29 cellular contexts compared by ENCODE assay signal in genomic region chr7:134288265-134288664, GRCh38.
"Had no signal": no experiment of that assay in that cellular context is flagged by ENCODE, and none has a peak within 500 bp of the region (broad histone marks: within the 10 kb centered on the region; RNA-seq: fewer than 3 reads in every experiment).

No MANE protein-coding gene starts in this region.

- H3K4me3 ChIP-seq: adrenal gland, body of pancreas, cardiac muscle cell, colonic mucosa, gastrocnemius medialis, suprapubic skin, tibial artery had no signal

- FAIRE-seq: endometrium, kidney had no signal

- H3K4me1 ChIP-seq: adrenal gland, body of pancreas, colonic mucosa, suprapubic skin had no signal

- DNase-seq: activated CD4-positive, alpha-beta T cell treated with anti-CD3 and anti-CD28 coated beads, Interleukin-2, amount 50 U/mL, for 4 hours; activated CD8-positive, alpha-beta memory T cell treated with anti-CD3 and anti-CD28 coated beads for 24 hours; activated effector memory CD4-positive, alpha-beta T cell treated with Interleukin-2 at 50 U/mL for 16 hours; activated naive CD4-positive, alpha-beta T cell treated with Interleukin-2 at 50 U/mL for 16 hours; activated naive CD8-positive, alpha-beta T cell treated with anti-CD3 and anti-CD28 coated beads for 36 hours; adrenal gland; aorta; body of pancreas; cerebellar nuclear complex; colonic mucosa; effector CD8-positive, alpha-beta T cell; erythroblast; gastrocnemius medialis; glutamatergic neuron; kidney; left colon; midbrain; naive thymus-derived CD8-positive, alpha-beta T cell; posterior cingulate gyrus; right cardiac atrium; stimulated activated CD4-positive, alpha-beta T cell treated with anti-CD3 and anti-CD28 coated beads, Interleukin-15, amount 100 ng/mL, for 24 hours; stimulated activated CD4-positive, alpha-beta T cell treated with anti-CD3 and anti-CD28 coated beads, Interleukin-2, amount 100 ng/mL, for 24 hours; stimulated activated naive CD4-positive, alpha-beta T cell; T-helper 17 cell; T1000; tibial artery had no signal

- H3K27me3 ChIP-seq: adrenal gland, body of pancreas, cardiac muscle cell, colonic mucosa, gastrocnemius medialis, suprapubic skin had no signal

- ATAC-seq: body of pancreas; gastrocnemius medialis; left colon; naive thymus-derived CD8-positive, alpha-beta T cell; right cardiac atrium; T-helper 17 cell had no signal

- H3K9me3 ChIP-seq: adrenal gland, body of pancreas, colonic mucosa, gastrocnemius medialis, suprapubic skin, tibial artery had no signal

- H3K27ac ChIP-seq: adrenal gland, body of pancreas, cardiac muscle cell, colonic mucosa, gastrocnemius medialis, suprapubic skin, tibial artery had no signal

- H3K36me3 ChIP-seq: adrenal gland, cardiac muscle cell, colonic mucosa, gastrocnemius medialis had no signal
